11 cellular contexts compared by ENCODE assay signal in the genomic region with DNA sequence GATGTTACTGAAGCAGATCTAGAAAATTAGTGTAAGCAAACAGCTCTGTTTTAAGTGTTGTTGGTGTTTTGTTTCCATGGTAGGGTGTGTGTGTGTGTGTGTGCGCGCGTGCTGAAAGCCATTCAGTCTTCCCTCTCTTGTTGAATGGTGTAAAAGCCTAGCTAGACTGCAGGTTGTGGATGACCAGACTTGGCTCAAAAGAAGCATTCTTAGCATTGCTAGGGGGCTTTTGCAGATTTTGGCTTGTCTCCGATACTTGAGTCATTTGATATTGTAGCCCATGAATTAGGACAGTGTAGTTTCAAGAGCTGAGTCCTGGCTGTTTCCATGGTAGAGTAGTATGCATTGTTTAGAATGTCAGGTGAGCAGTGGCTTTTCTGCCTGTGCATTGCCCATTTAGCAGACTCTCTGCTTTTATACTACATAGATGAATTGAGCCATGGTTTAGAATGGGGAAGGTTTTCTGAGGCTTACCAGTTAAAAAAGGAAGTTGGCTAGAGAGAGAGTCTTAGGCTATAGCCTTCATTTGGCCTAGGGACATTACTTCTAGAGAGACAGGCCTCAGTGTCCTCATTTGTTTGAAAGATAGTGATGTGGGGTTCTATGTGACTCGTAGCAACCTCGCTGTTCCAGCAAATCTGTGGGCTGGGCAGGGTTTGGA.
A peak's percentile ranks its signal among the peaks of the same experiment; 100 is the strongest.
DNase-seq lines count a peak whose midpoint lies in the region; ATAC-seq and TF ChIP-seq lines count a peak whose summit lies in the region.
"Had no signal": no experiment of that assay in that cellular context is flagged by ENCODE, and none has a peak within 500 bp of the region (broad histone marks: within the 10 kb centered on the region; RNA-seq: fewer than 3 reads in every experiment).

No MANE protein-coding gene starts in this region.

- no peak overlapping the region for H3K27ac ChIP-seq in Karpas-422 (ENCODE audit: low read length)
- no peak overlapping the region for H3K27ac ChIP-seq in mesenchymal stem cell (ENCODE audit: low read length, poor library complexity, severe bottlenecking)
- H3K27ac ChIP-seq: esophagus squamous epithelium had no signal

- no peak overlapping the region for H4K8ac ChIP-seq in mesenchymal stem cell (ENCODE audit: low read length)

- no peak overlapping the region for H3K4ac ChIP-seq in mesenchymal stem cell (ENCODE audit: low read depth in 1 of 2, low read length in 2 of 2)

- no peak overlapping the region for H3K4me2 ChIP-seq in Karpas-422 (ENCODE audit: low read depth, low read length, poor library complexity, severe bottlenecking)
- no peak overlapping the region for H3K4me2 ChIP-seq in mesenchymal stem cell (ENCODE audit: low read length, poor library complexity, severe bottlenecking)

- H2AFZ ChIP-seq in Karpas-422 (ENCODE audit: low read length) (no peak overlapping the region), mesenchymal stem cell (ENCODE audit: low read depth, low read length) (no peak overlapping the region)

- DNase-seq in COLO829 (ENCODE audit: low spot score) (peak; percentile 89), Karpas-422 (peak; percentile 54), WTC11 (ENCODE audit: low spot score) (no peak), mesenchymal stem cell (peak; percentile 34), COR-L47 (lab: John Stamatoyannopoulos, UW) (no peak)
- DNase-seq: activated CD4-positive, CD25-positive, alpha-beta regulatory T cell; esophagus squamous epithelium had no signal

- no peaks in the 10 kb centered on the region for H3K27me3 Mint-ChIP-seq in WTC11 (ENCODE audit: low read depth)
- H3K27me3 Mint-ChIP-seq in activated T-helper 17 cell treated with anti-CD3 and anti-CD28 coated beads, Interleukin-2, amount 50 U/mL, for 72 hours: no peaks in the 10 kb centered on the region
- H3K27me3 Mint-ChIP-seq: activated naive CD8-positive, alpha-beta T cell had no signal

- H3K4me1 Mint-ChIP-seq in WTC11: peaks cover 60% of the 10 kb centered on the region
- H3K4me1 Mint-ChIP-seq in activated T-helper 17 cell treated with anti-CD3 and anti-CD28 coated beads, Interleukin-2, amount 50 U/mL, for 72 hours: peaks cover 46% of the 10 kb centered on the region

- no peaks in the 10 kb centered on the region for H3K36me3 Mint-ChIP-seq in WTC11
- peaks cover 39% of the 10 kb centered on the region for H3K36me3 Mint-ChIP-seq in activated T-helper 17 cell treated with anti-CD3 and anti-CD28 coated beads, Interleukin-2, amount 50 U/mL, for 72 hours (ENCODE audit: low read depth)

- WGBS in mesenchymal stem cell: 97% methylated on average over 6 of the region's 6 CpGs

- no peak overlapping the region for H2BK12ac ChIP-seq in mesenchymal stem cell (ENCODE audit: low read length in 2 of 2)

- no peaks in the 10 kb centered on the region for H3K9me3 Mint-ChIP-seq in WTC11
- H3K9me3 Mint-ChIP-seq in activated T-helper 17 cell treated with anti-CD3 and anti-CD28 coated beads, Interleukin-2, amount 50 U/mL, for 72 hours: no peaks in the 10 kb centered on the region

- H3K9ac ChIP-seq in Karpas-422 (ENCODE audit: low read length) (no peak overlapping the region), mesenchymal stem cell (ENCODE audit: low read length) (no peak overlapping the region)

- H3K18ac ChIP-seq in mesenchymal stem cell (ENCODE audit: low read depth in 1 of 2, low read length in 2 of 2): no peak overlapping the region

- peaks cover 16% of the 10 kb centered on the region for H3K79me1 ChIP-seq in mesenchymal stem cell (replicated peaks; ENCODE audit: low read length, poor library complexity, severe bottlenecking)

- no peaks in the 10 kb centered on the region for H4K20me1 ChIP-seq in Karpas-422 (ENCODE audit: insufficient read depth, low read depth, low read length)

- no peak overlapping the region for H3K23ac ChIP-seq in mesenchymal stem cell (ENCODE audit: low read length in 2 of 2)

- H2BK5ac ChIP-seq in mesenchymal stem cell (ENCODE audit: low read depth, low read length, poor library complexity, severe bottlenecking): no peak overlapping the region

- H3K4me1 ChIP-seq in Karpas-422 (ENCODE audit: low read length) (peaks cover 32% of the 10 kb centered on the region), mesenchymal stem cell (ENCODE audit: control insufficient read depth, insufficient read depth, low read depth, low read length) (peaks cover 2% of the 10 kb centered on the region)

- H2BK120ac ChIP-seq in mesenchymal stem cell (ENCODE audit: low read depth, low read length): no peak overlapping the region

- no peak overlapping the region for H2AK5ac ChIP-seq in mesenchymal stem cell (ENCODE audit: low read length, severe bottlenecking)

- H3K27me3 ChIP-seq in Karpas-422 (ENCODE audit: low read length) (no peaks in the 10 kb centered on the region), mesenchymal stem cell (ENCODE audit: control insufficient read depth in 1 of 2, insufficient read depth in 1 of 2, low read length in 2 of 2) (no peaks in the 10 kb centered on the region)
- H3K27me3 ChIP-seq: esophagus squamous epithelium had no signal

- H3K14ac ChIP-seq in mesenchymal stem cell (ENCODE audit: low read length in 2 of 2): no peak overlapping the region

- H3K9me3 ChIP-seq in Karpas-422 (ENCODE audit: low read length) (no peaks in the 10 kb centered on the region), mesenchymal stem cell (ENCODE audit: control insufficient read depth, low read length) (no peaks in the 10 kb centered on the region)
- H3K9me3 ChIP-seq: esophagus squamous epithelium had no signal

- CTCF ChIA-PET in WTC11 (lab: Charles Lee): interaction anchor here (0.9 to 2.1 kb wide), 2 partner anchors 41 to 458 kb away, joined by 3 to 11 read pairs; no protein-coding TSS in a partner anchor

- POLR2A ChIA-PET in WTC11 (lab: Charles Lee): interaction anchor here (0.5 kb wide), 1 partner anchor 12 kb away, joined by 4 read pairs; no protein-coding TSS in a partner anchor

- ATAC-seq in WTC11 (no peak), HG03280 (IDR thresholded peaks at IDR 0.05; ENCODE audit: unreplicated experiment) (no peak), HG02798 (IDR thresholded peaks at IDR 0.05; ENCODE audit: poor library complexity, unreplicated experiment) (no peak)
- no peak for ATAC-seq in activated T-helper 17 cell treated with anti-CD3 and anti-CD28 coated beads, Interleukin-2, amount 50 U/mL, for 72 hours (replicated peaks)

- TF ChIP-seq CTCF in WTC11 (IDR thresholded peaks at IDR 0.05): no peak

- H3K9me2 ChIP-seq in Karpas-422 (replicated peaks; ENCODE audit: insufficient read depth, low read length): no peaks in the 10 kb centered on the region

- H3K4me3 ChIP-seq in Karpas-422 (ENCODE audit: low read length): no peak overlapping the region
- H3K4me3 ChIP-seq in mesenchymal stem cell (ENCODE audit: insufficient read depth in 1 of 2, low read depth in 1 of 2, low read length in 2 of 2): peak overlapping the region in 1 of 2 experiments; percentile 31
- H3K4me3 ChIP-seq: esophagus squamous epithelium had no signal

- peak overlapping the region; percentile 2; the same call in 1 of the 2 replicates for H3K27ac Mint-ChIP-seq in WTC11
- no peak overlapping the region for H3K27ac Mint-ChIP-seq in activated T-helper 17 cell treated with anti-CD3 and anti-CD28 coated beads, Interleukin-2, amount 50 U/mL, for 72 hours
- H3K27ac Mint-ChIP-seq: activated naive CD8-positive, alpha-beta T cell had no signal

- H3K4me3 Mint-ChIP-seq in WTC11: no peak overlapping the region
- no peak overlapping the region for H3K4me3 Mint-ChIP-seq in activated T-helper 17 cell treated with anti-CD3 and anti-CD28 coated beads, Interleukin-2, amount 50 U/mL, for 72 hours
- H3K4me3 Mint-ChIP-seq: activated naive CD8-positive, alpha-beta T cell had no signal

- no peak overlapping the region for H2BK15ac ChIP-seq in mesenchymal stem cell (ENCODE audit: low read depth, poor library complexity, severe bottlenecking)

- peaks cover 11% of the 10 kb centered on the region for H3K36me3 ChIP-seq in Karpas-422 (ENCODE audit: insufficient read depth, low read length)
- H3K36me3 ChIP-seq in mesenchymal stem cell (ENCODE audit: control insufficient read depth in 1 of 2, insufficient read depth in 2 of 2, low read depth in 1 of 2, low read length in 2 of 2): peaks cover 3 to 26% of the 10 kb centered on the region in 2 experiments
- H3K36me3 ChIP-seq: esophagus squamous epithelium had no signal

- H4K91ac ChIP-seq in mesenchymal stem cell (ENCODE audit: low read length): no peak overlapping the region

- peaks cover 100% of the 10 kb centered on the region for H3K79me2 ChIP-seq in Karpas-422 (ENCODE audit: low read length)

TF ChIP-seq in WTC11, 78 proteins besides CTCF, POLR2A, EP300 and RAD21 (continues in another document):
- TF ChIP-seq, protein P1, sequence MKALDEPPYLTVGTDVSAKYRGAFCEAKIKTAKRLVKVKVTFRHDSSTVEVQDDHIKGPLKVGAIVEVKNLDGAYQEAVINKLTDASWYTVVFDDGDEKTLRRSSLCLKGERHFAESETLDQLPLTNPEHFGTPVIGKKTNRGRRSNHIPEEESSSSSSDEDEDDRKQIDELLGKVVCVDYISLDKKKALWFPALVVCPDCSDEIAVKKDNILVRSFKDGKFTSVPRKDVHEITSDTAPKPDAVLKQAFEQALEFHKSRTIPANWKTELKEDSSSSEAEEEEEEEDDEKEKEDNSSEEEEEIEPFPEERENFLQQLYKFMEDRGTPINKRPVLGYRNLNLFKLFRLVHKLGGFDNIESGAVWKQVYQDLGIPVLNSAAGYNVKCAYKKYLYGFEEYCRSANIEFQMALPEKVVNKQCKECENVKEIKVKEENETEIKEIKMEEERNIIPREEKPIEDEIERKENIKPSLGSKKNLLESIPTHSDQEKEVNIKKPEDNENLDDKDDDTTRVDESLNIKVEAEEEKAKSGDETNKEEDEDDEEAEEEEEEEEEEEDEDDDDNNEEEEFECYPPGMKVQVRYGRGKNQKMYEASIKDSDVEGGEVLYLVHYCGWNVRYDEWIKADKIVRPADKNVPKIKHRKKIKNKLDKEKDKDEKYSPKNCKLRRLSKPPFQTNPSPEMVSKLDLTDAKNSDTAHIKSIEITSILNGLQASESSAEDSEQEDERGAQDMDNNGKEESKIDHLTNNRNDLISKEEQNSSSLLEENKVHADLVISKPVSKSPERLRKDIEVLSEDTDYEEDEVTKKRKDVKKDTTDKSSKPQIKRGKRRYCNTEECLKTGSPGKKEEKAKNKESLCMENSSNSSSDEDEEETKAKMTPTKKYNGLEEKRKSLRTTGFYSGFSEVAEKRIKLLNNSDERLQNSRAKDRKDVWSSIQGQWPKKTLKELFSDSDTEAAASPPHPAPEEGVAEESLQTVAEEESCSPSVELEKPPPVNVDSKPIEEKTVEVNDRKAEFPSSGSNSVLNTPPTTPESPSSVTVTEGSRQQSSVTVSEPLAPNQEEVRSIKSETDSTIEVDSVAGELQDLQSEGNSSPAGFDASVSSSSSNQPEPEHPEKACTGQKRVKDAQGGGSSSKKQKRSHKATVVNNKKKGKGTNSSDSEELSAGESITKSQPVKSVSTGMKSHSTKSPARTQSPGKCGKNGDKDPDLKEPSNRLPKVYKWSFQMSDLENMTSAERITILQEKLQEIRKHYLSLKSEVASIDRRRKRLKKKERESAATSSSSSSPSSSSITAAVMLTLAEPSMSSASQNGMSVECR (CRISPR knock-in tag; IDR thresholded peaks at IDR 0.05; ENCODE audit: borderline replicate concordance): no peak
- TF ChIP-seq JUN (CRISPR knock-in tag; IDR thresholded peaks at IDR 0.05) (no peak), ZNF219 (CRISPR knock-in tag; IDR thresholded peaks at IDR 0.05; ENCODE audit: borderline replicate concordance) (no peak), FOXK1 (CRISPR knock-in tag; IDR thresholded peaks at IDR 0.05) (no peak)

Comparison
In these comparisons a context has a peak if more than half of its experiments do, and no peak if none do; other contexts are left out.
1. DNase-seq: peak in COLO829 (single experiment), Karpas-422 (single experiment) and mesenchymal stem cell (single experiment); none in WTC11 (single experiment) and COR-L47 (single experiment).